Comparison of ENCODE assay signal across 8 cellular contexts in the genomic region with DNA sequence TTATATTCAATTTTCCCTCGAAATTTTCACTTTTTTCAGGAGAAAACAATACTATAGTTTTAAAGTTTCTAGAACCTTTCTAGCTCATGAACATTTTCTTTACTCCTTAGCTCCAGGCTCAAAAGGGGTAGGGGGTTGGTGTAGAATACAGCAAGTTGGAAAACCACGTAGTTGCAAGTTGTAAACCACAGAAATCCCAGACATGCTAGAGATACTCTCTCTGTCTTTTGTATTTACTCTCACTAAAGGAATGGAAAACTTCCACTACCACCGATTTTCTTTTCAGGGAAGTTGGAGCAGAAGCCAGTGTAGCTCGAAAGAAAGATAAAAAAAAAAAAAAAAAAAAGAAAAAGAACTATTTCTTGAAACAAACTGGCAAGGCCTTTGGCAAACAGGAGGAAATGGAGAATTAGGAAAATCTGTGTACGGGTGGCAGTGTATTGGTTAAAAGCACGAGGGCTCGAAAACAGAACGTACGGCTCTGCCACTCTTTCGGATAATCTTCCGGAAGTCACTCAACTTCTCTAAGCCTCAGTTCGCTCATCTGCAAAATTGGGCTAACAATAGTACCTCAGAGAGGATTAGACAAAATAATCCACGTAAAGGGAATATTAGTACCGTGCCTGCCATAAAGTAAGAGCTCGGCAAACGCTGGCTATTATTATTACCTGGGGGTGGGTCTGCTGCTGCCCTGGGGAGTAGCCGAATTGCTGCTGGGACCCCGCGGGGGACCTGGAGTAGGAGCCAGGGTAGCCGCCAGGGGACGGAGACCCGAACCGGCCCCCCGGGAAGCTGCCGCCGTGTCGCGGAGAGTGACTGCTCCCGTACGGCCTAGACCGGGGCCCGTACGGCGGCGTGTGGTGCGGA. TPM values are rescaled to one million over a fixed set of nuclear protein-coding genes. Genes with fewer than 3 reads are reported as not detected.
DNase-seq lines count a peak whose midpoint lies in the region; FAIRE-seq and TF ChIP-seq lines count a peak whose summit lies in the region.

No MANE protein-coding gene starts in this region.

- H3K9me1 ChIP-seq in keratinocyte (ENCODE audit: control insufficient read depth, extremely low read depth, insufficient read depth, low read length): no peaks in the 10 kb centered on the region

- peaks cover 12% of the 10 kb centered on the region for H3K4me1 Mint-ChIP-seq in MCF 10A (ENCODE audit: insufficient read depth, unreplicated experiment)

- H3K27me3 Mint-ChIP-seq in MCF 10A (ENCODE audit: insufficient read depth, unreplicated experiment): no peaks in the 10 kb centered on the region

- H3K27me3 ChIP-seq in keratinocyte (ENCODE audit: control insufficient read depth, extremely low read depth, insufficient read depth, low read length): no peaks in the 10 kb centered on the region

- TSS peak; percentile 70 for BruUV-seq in MCF 10A (replicated peaks; lab: Mats Ljungman, UMichigan)

- CTCF ChIA-PET in MCF 10A (lab: Yijun Ruan, JAX): interaction anchor here (0.5 to 1.8 kb wide), 15 partner anchors 10 to 1802 kb away, joined by 3 to 7 read pairs (median 3); no protein-coding TSS in a partner anchor

- dilution Hi-C loops in keratinocyte (cut with MboI; ENCODE audit: extremely low pct_ligation_motif_present, low sequenced_read_pairs): no loop called here

- peak overlapping the region; percentile 84 for H3K4me3 Mint-ChIP-seq in MCF 10A (ENCODE audit: unreplicated experiment)

- peak; percentile 44 for DNase-seq in NCI-H510A (lab: John Stamatoyannopoulos, UW)
- no peak for DNase-seq in NCI-H510A treated with DMSO at 0.1 percent for 48 hours (lab: John Stamatoyannopoulos, UW)
- DNase-seq in H54 (ENCODE audit: insufficient read length, low spot score): no peak
- DNase-seq in NCI-H146 (lab: John Stamatoyannopoulos, UW): peak; percentile 73
- DNase-seq in MCF 10A (ENCODE audit: unreplicated experiment): peak; percentile 33
- DNase-seq in keratinocyte (ENCODE audit: low read depth, low spot score): no peak
- peak in 4 of 49 donors; percentile 68 to 89 (median 72) for DNase-seq in substantia nigra (lab: John Stamatoyannopoulos, UW)
- DNase-seq in amniotic stem cell (lab: John Stamatoyannopoulos, UW): no peak

- intact Hi-C loops in MCF 10A (cut with micrococcal nuclease): loop anchor here (2.0 kb wide), 1 partner anchor 237 kb away; no protein-coding TSS in a partner anchor

- H3K79me2 ChIP-seq in keratinocyte (ENCODE audit: control insufficient read depth, insufficient read depth, low read length): peaks cover 55% of the 10 kb centered on the region

- H3K4me2 ChIP-seq in keratinocyte (ENCODE audit: control insufficient read depth, extremely low read depth, insufficient read depth, low read depth, low read length): peak overlapping the region; percentile 97

- H3K4me3 ChIP-seq in keratinocyte (ENCODE audit: control insufficient read depth in 2 of 3, extremely low read depth in 1 of 3, insufficient read depth in 2 of 3, low read depth in 1 of 3, low read length in 3 of 3): peak overlapping the region; percentile 76 to 91 (median 90)

- H3K27ac ChIP-seq in keratinocyte (ENCODE audit: control insufficient read depth, insufficient read depth, low read length) (peak overlapping the region; percentile 90), substantia nigra (ENCODE audit: low read depth, low read length, poor library complexity, severe bottlenecking) (peak overlapping the region; percentile 84)

- POLR2A ChIA-PET in MCF 10A (lab: Yijun Ruan, JAX): interaction anchor here (0.6 to 3.3 kb wide), 16 partner anchors 9 to 1999 kb away, joined by 3 to 26 read pairs (median 4); partner anchors contain the start of gene CDK13

- peak overlapping the region; percentile 97 for H2AFZ ChIP-seq in keratinocyte (ENCODE audit: control insufficient read depth, low read length)

- H3K9me3 ChIP-seq in keratinocyte (ENCODE audit: control insufficient read depth, low read depth, low read length): no peaks in the 10 kb centered on the region

- TF ChIP-seq CTCF in MCF 10A (IDR thresholded peaks at IDR 0.05; ENCODE audit: unreplicated experiment): no peak
- no peak for TF ChIP-seq CTCF in keratinocyte (optimal IDR thresholded peaks at IDR 0.05 in 1 of 3, IDR thresholded peaks at IDR 0.05 in 1 of 3, conservative IDR thresholded peaks at IDR 0.05 in 1 of 3; ENCODE audit: extremely low read depth in 1 of 3, insufficient read depth in 2 of 3, low read length in 3 of 3)

- FAIRE-seq in H54 (lab: Jason Lieb, UNC) (peak; percentile 75), keratinocyte (lab: Jason Lieb, UNC) (no peak)

- H3K27ac Mint-ChIP-seq in MCF 10A (ENCODE audit: low read depth, unreplicated experiment): peak overlapping the region; percentile 93

- peak overlapping the region; percentile 92 for H3K9ac ChIP-seq in keratinocyte (ENCODE audit: control insufficient read depth, extremely low read depth, insufficient read depth, low read length)

- H4K20me1 ChIP-seq in keratinocyte (ENCODE audit: control insufficient read depth, extremely low read depth, insufficient read depth, low read length): peaks cover 4% of the 10 kb centered on the region

- no peaks in the 10 kb centered on the region for H3K9me3 Mint-ChIP-seq in MCF 10A (ENCODE audit: unreplicated experiment)

- peaks cover 26% of the 10 kb centered on the region for H3K36me3 Mint-ChIP-seq in MCF 10A (ENCODE audit: insufficient read depth, unreplicated experiment)

- no peaks in the 10 kb centered on the region for H3K36me3 ChIP-seq in keratinocyte (ENCODE audit: control insufficient read depth in 2 of 2, extremely low read depth in 1 of 2, insufficient read depth in 2 of 2, low read length in 2 of 2)

- peaks cover 13% of the 10 kb centered on the region for H3K4me1 ChIP-seq in keratinocyte (ENCODE audit: control insufficient read depth, extremely low read depth, insufficient read depth, low read length)

- TF ChIP-seq POLR2A in H54 (IDR thresholded peaks at IDR 0.05; ENCODE audit: low read depth, low read length): no peak

RNA-seq across cellular contexts. Expression of gene MPLKIP, which starts 0.6 kb away (rescaled TPM):
- 30.6 and 31.3 TPM in 2 replicates for total RNA-seq in MCF 10A (2022)
- polyA plus RNA-seq in keratinocyte: 27.1 to 43.3 TPM (median 33.2 TPM) in 3 replicates
- 28.6 TPM for polyA plus RNA-seq in keratinocyte (2011; ENCODE audit: low read depth)
- polyA plus RNA-seq in keratinocyte (2011; cell fraction: cytosol; rRNA removed): 31.0 and 33.1 TPM in 2 replicates
- 16.0 and 19.3 TPM in 2 replicates for polyA plus RNA-seq in keratinocyte (2011; cell fraction: nucleus; rRNA removed)
- 37.2 and 41.3 TPM in 2 replicates for polyA plus RNA-seq in keratinocyte (2012; ENCODE audit: low replicate concordance)
- polyA minus RNA-seq in keratinocyte: 1.6 to 3.1 TPM (median 1.9 TPM) in 3 replicates
- polyA minus RNA-seq in keratinocyte (2011; cell fraction: cytosol; rRNA and poly(A)+ RNA removed): 20.0 TPM
- polyA minus RNA-seq in keratinocyte (2011; cell fraction: nucleus; rRNA and poly(A)+ RNA removed): 7.4 TPM in 2 replicates

RNA-seq across cellular contexts. Expression of gene SUGCT, which starts 1.0 kb away (rescaled TPM):
- 20.2 and 25.4 TPM in 2 replicates for total RNA-seq in MCF 10A (2022)
- polyA plus RNA-seq in keratinocyte: 69.5 to 134 TPM (median 126 TPM) in 3 replicates
- 10.8 TPM for polyA plus RNA-seq in keratinocyte (2011; ENCODE audit: low read depth)
- polyA plus RNA-seq in keratinocyte (2011; cell fraction: cytosol; rRNA removed): 117 and 192 TPM in 2 replicates
- polyA plus RNA-seq in keratinocyte (2011; cell fraction: nucleus; rRNA removed): 46.4 and 46.6 TPM in 2 replicates
- 65.9 and 181 TPM in 2 replicates for polyA plus RNA-seq in keratinocyte (2012; ENCODE audit: low replicate concordance)
- 26.4 to 61.1 TPM (median 28.1 TPM) in 3 replicates for polyA minus RNA-seq in keratinocyte
- polyA minus RNA-seq in keratinocyte (2011; cell fraction: cytosol; rRNA and poly(A)+ RNA removed): 68.9 TPM
- polyA minus RNA-seq in keratinocyte (2011; cell fraction: nucleus; rRNA and poly(A)+ RNA removed): 16.8 and 22.2 TPM in 2 replicates

Comparison
In these comparisons a context has a peak if more than half of its experiments do, and no peak if none do; other contexts are left out.
1. DNase-seq: peak in NCI-H510A (single experiment), NCI-H146 (single experiment) and MCF 10A (single experiment); none in NCI-H510A treated with DMSO at 0.1 percent for 48 hours (single experiment), H54 (single experiment), keratinocyte (single experiment) and amniotic stem cell (single experiment).